In the genomic region with DNA sequence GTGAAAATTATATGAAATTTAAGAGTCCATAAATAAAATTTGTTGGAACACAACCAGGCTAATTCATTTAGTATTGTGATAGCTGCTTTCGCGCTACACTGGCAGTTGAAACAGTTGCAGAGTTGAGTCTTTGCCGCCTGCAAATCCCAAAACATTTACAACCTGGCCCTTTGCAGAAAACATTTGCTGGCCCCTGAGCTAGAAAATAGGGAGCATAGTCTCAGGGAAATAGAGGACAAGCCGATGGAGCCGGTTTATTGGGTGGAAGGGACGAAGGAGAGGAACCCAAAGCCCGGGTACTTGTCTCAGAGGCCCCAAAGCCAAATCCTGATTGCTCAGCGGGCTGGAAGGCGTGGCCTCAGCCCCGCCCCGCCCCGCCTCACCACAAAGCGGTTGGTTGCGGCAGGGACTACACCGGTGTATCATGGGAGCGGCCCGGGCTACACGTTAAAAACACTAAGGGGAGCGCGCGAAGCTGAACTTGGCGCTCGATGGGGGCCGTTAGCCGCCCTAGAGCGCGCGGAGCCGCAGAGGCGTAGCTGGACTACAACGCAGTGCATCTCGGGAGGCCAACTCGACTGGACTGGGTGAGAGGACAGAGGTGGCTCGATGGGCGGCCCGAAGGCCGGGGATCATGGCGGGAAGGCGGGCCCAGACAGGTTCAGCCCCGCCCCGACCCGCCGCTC, we compare ENCODE assay signal across 1 cellular context.
A peak's percentile ranks its signal among the peaks of the same experiment; 100 is the strongest.
TF ChIP-seq lines count a peak whose summit lies in the region.

No MANE protein-coding gene starts in this region.

TF ChIP-seq in HepG2, 621 proteins besides CTCF, POLR2A, EP300 and RAD21 (continued from another document and continues in another):
- TF ChIP-seq, protein P1, sequence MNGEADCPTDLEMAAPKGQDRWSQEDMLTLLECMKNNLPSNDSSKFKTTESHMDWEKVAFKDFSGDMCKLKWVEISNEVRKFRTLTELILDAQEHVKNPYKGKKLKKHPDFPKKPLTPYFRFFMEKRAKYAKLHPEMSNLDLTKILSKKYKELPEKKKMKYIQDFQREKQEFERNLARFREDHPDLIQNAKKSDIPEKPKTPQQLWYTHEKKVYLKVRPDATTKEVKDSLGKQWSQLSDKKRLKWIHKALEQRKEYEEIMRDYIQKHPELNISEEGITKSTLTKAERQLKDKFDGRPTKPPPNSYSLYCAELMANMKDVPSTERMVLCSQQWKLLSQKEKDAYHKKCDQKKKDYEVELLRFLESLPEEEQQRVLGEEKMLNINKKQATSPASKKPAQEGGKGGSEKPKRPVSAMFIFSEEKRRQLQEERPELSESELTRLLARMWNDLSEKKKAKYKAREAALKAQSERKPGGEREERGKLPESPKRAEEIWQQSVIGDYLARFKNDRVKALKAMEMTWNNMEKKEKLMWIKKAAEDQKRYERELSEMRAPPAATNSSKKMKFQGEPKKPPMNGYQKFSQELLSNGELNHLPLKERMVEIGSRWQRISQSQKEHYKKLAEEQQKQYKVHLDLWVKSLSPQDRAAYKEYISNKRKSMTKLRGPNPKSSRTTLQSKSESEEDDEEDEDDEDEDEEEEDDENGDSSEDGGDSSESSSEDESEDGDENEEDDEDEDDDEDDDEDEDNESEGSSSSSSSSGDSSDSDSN (CRISPR knock-in tag; IDR thresholded peaks at IDR 0.05), result no peak; the same call in 1 of the 2 replicates
- TF ChIP-seq POLR2AphosphoS2 (IDR thresholded peaks at IDR 0.05; ENCODE audit: low read depth, low read length), result no peak
- no peak for TF ChIP-seq TCF7L2 (IDR thresholded peaks at IDR 0.05; ENCODE audit: low read depth, low read length)
- no peak for TF ChIP-seq TP53 (CRISPR knock-in tag; conservative IDR thresholded peaks at IDR 0.05)
- no peak for TF ChIP-seq SRF (IDR thresholded peaks at IDR 0.05; ENCODE audit: low read depth, low read length)
- no peak for TF ChIP-seq SP140L (CRISPR knock-in tag; IDR thresholded peaks at IDR 0.05; ENCODE audit: borderline replicate concordance)
- TF ChIP-seq CC2D1A (CRISPR knock-in tag; IDR thresholded peaks at IDR 0.05), result no peak
- TF ChIP-seq KLF9 (CRISPR knock-in tag; IDR thresholded peaks at IDR 0.05; ENCODE audit: low read depth), result no peak
- TF ChIP-seq JUN (CRISPR knock-in tag; IDR thresholded peaks at IDR 0.05), result no peak
- TF ChIP-seq ZMYM3 (CRISPR knock-in tag; IDR thresholded peaks at IDR 0.05), result no peak
- TF ChIP-seq, protein P2, sequence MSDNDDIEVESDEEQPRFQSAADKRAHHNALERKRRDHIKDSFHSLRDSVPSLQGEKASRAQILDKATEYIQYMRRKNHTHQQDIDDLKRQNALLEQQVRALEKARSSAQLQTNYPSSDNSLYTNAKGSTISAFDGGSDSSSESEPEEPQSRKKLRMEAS (IDR thresholded peaks at IDR 0.05), result peak; percentile 83
- no peak for TF ChIP-seq SOX6 (IDR thresholded peaks at IDR 0.05)
- peak; percentile 66 for TF ChIP-seq SOX6 (CRISPR knock-in tag; IDR thresholded peaks at IDR 0.05)
- no peak for TF ChIP-seq NCOR1 (IDR thresholded peaks at IDR 0.05; ENCODE audit: borderline replicate concordance, low read length)
- TF ChIP-seq KDM3A (CRISPR knock-in tag; IDR thresholded peaks at IDR 0.05; ENCODE audit: low read depth), result no peak
- peak; percentile 65; the same call in 1 of the 2 replicates for TF ChIP-seq HOXA5 (CRISPR knock-in tag; IDR thresholded peaks at IDR 0.05)
- TF ChIP-seq, protein P3, sequence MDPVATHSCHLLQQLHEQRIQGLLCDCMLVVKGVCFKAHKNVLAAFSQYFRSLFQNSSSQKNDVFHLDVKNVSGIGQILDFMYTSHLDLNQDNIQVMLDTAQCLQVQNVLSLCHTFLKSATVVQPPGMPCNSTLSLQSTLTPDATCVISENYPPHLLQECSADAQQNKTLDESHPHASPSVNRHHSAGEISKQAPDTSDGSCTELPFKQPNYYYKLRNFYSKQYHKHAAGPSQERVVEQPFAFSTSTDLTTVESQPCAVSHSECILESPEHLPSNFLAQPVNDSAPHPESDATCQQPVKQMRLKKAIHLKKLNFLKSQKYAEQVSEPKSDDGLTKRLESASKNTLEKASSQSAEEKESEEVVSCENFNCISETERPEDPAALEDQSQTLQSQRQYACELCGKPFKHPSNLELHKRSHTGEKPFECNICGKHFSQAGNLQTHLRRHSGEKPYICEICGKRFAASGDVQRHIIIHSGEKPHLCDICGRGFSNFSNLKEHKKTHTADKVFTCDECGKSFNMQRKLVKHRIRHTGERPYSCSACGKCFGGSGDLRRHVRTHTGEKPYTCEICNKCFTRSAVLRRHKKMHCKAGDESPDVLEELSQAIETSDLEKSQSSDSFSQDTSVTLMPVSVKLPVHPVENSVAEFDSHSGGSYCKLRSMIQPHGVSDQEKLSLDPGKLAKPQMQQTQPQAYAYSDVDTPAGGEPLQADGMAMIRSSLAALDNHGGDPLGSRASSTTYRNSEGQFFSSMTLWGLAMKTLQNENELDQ (CRISPR knock-in tag; IDR thresholded peaks at IDR 0.05; ENCODE audit: borderline replicate concordance), result no peak
- TF ChIP-seq, protein P4, sequence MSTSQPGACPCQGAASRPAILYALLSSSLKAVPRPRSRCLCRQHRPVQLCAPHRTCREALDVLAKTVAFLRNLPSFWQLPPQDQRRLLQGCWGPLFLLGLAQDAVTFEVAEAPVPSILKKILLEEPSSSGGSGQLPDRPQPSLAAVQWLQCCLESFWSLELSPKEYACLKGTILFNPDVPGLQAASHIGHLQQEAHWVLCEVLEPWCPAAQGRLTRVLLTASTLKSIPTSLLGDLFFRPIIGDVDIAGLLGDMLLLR (CRISPR knock-in tag; IDR thresholded peaks at IDR 0.05), result 0 out of 2 replicates have a peak, but pooled peaks have one; percentile 30
- TF ChIP-seq, protein P5, sequence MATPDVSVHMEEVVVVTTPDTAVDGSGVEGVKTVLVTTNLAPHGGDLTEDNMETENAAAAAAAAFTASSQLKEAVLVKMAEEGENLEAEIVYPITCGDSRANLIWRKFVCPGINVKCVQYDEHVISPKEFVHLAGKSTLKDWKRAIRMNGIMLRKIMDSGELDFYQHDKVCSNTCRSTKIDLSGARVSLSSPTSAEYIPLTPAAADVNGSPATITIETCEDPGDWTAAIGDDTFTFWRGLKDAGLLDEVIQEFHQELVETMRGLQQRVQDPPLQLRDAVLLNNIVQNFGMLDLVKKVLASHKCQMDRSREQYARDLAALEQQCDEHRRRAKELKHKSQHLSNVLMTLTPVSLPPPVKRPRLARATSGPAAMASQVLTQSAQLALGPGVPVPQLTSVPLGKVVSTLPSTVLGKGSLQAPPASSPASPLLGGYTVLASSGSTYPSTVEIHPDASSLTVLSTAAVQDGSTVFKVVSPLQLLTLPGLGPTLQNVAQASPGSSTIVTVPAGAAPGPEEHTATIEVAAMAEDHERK (CRISPR knock-in tag; IDR thresholded peaks at IDR 0.05; ENCODE audit: low read depth), result peak; percentile 38
- no peak for TF ChIP-seq CBX2 (IDR thresholded peaks at IDR 0.05; ENCODE audit: low read depth, low read length)
- no peak for TF ChIP-seq CBX2 (CRISPR knock-in tag; IDR thresholded peaks at IDR 0.05; ENCODE audit: low read depth)
- TF ChIP-seq NR2F1 (CRISPR knock-in tag; IDR thresholded peaks at IDR 0.05), result no peak
- no peak for TF ChIP-seq ZNF337 (CRISPR knock-in tag; IDR thresholded peaks at IDR 0.05; ENCODE audit: borderline replicate concordance, low read depth)
- TF ChIP-seq KDM4B (CRISPR knock-in tag; IDR thresholded peaks at IDR 0.05), result no peak
- no peak for TF ChIP-seq CCAR2 (optimal IDR thresholded peaks at IDR 0.05; ENCODE audit: low read depth, low read length)
- no peak for TF ChIP-seq ZNF569 (CRISPR knock-in tag; IDR thresholded peaks at IDR 0.05; ENCODE audit: borderline replicate concordance)
- no peak for TF ChIP-seq ZNF83 (CRISPR knock-in tag; IDR thresholded peaks at IDR 0.05; ENCODE audit: borderline replicate concordance)
- no peak for TF ChIP-seq ARID2 (CRISPR knock-in tag; IDR thresholded peaks at IDR 0.05; ENCODE audit: borderline replicate concordance)
- TF ChIP-seq BRD4 (CRISPR knock-in tag; IDR thresholded peaks at IDR 0.05), result no peak
- TF ChIP-seq ZNF501 (CRISPR knock-in tag; IDR thresholded peaks at IDR 0.05), result peak; percentile 71
- TF ChIP-seq, protein P6, sequence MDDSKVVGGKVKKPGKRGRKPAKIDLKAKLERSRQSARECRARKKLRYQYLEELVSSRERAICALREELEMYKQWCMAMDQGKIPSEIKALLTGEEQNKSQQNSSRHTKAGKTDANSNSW (CRISPR knock-in tag; IDR thresholded peaks at IDR 0.05; ENCODE audit: borderline replicate concordance), result no peak
- TF ChIP-seq, protein P7, sequence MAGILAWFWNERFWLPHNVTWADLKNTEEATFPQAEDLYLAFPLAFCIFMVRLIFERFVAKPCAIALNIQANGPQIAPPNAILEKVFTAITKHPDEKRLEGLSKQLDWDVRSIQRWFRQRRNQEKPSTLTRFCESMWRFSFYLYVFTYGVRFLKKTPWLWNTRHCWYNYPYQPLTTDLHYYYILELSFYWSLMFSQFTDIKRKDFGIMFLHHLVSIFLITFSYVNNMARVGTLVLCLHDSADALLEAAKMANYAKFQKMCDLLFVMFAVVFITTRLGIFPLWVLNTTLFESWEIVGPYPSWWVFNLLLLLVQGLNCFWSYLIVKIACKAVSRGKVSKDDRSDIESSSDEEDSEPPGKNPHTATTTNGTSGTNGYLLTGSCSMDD (CRISPR knock-in tag; IDR thresholded peaks at IDR 0.05), result no peak
- TF ChIP-seq ZNF24 (IDR thresholded peaks at IDR 0.05), result no peak
- TF ChIP-seq, protein P8, sequence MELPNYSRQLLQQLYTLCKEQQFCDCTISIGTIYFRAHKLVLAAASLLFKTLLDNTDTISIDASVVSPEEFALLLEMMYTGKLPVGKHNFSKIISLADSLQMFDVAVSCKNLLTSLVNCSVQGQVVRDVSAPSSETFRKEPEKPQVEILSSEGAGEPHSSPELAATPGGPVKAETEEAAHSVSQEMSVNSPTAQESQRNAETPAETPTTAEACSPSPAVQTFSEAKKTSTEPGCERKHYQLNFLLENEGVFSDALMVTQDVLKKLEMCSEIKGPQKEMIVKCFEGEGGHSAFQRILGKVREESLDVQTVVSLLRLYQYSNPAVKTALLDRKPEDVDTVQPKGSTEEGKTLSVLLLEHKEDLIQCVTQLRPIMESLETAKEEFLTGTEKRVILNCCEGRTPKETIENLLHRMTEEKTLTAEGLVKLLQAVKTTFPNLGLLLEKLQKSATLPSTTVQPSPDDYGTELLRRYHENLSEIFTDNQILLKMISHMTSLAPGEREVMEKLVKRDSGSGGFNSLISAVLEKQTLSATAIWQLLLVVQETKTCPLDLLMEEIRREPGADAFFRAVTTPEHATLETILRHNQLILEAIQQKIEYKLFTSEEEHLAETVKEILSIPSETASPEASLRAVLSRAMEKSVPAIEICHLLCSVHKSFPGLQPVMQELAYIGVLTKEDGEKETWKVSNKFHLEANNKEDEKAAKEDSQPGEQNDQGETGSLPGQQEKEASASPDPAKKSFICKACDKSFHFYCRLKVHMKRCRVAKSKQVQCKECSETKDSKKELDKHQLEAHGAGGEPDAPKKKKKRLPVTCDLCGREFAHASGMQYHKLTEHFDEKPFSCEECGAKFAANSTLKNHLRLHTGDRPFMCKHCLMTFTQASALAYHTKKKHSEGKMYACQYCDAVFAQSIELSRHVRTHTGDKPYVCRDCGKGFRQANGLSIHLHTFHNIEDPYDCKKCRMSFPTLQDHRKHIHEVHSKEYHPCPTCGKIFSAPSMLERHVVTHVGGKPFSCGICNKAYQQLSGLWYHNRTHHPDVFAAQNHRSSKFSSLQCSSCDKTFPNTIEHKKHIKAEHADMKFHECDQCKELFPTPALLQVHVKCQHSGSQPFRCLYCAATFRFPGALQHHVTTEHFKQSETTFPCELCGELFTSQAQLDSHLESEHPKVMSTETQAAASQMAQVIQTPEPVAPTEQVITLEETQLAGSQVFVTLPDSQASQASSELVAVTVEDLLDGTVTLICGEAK (IDR thresholded peaks at IDR 0.05), result no peak
- TF ChIP-seq, protein P8 (CRISPR knock-in tag; IDR thresholded peaks at IDR 0.05), result peak; percentile 29; the same call in 1 of the 2 replicates
- TF ChIP-seq, protein P9, sequence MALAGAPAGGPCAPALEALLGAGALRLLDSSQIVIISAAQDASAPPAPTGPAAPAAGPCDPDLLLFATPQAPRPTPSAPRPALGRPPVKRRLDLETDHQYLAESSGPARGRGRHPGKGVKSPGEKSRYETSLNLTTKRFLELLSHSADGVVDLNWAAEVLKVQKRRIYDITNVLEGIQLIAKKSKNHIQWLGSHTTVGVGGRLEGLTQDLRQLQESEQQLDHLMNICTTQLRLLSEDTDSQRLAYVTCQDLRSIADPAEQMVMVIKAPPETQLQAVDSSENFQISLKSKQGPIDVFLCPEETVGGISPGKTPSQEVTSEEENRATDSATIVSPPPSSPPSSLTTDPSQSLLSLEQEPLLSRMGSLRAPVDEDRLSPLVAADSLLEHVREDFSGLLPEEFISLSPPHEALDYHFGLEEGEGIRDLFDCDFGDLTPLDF (CRISPR knock-in tag; IDR thresholded peaks at IDR 0.05), result peak; percentile 99
- TF ChIP-seq ZNF446 (CRISPR knock-in tag; IDR thresholded peaks at IDR 0.05), result no peak
- TF ChIP-seq ZNF709 (CRISPR knock-in tag; IDR thresholded peaks at IDR 0.05), result peak; percentile 58; the same call in 1 of the 2 replicates
